Comparison of ENCODE assay signal across 8 cellular contexts in the genomic region with DNA sequence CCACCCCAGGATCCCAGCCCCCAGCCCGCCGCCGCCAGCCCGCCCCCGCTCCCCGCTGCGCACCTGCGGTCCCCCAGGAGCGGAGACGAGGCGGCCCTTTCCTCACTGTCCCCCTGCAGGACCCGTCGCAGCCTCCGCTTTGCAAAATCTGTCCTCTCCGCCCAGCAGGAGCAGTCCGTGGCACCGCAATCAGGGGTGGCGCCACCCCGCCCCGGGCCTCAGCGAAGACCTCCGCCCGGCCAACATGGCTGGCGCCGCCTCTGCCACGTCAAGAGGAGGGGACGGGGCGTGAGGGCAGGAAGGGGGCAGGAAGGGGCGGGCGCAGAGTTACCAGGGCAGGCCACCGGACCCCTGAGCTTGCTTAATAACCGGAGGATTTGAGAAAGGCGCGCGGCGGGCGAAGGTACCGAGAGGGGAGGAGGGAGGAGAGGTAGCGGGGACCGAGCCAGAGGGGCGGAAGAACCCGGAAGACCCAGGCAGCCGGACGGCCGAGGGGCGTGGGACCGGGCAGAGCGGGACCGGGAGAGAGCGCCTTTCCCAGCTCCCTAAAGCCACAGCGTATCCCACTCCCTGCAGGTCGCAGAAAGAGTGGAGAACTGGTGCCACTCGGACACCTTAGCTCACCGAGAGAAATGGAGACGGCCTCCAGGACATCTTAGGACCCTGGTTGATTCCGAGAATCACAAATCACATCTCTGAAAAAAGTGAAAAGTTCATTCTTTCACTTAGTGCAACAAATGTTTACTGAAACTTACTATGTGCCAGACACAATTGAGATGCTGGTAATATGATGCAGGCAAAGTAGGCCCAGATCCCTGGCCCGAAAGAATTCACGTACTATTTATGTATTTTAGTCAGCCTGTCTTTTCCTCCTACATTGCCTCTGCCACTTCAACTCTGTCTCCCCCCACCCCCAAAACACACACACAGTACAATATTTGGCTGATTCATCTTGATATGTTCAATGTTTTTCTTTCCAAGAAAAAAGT. TPM values are rescaled to one million over a fixed set of nuclear protein-coding genes. Genes with fewer than 3 reads are reported as not detected.
DNase-seq lines count a peak whose midpoint lies in the region; ATAC-seq and TF ChIP-seq lines count a peak whose summit lies in the region.

Gene SEC23A (minus strand): TSS at position 267 of the 989 bp plus-strand sequence. CDS start 7,117 bp downstream, outside the sequence.

- peaks cover 54% of the 10 kb centered on the region for H3K79me2 ChIP-seq in DND-41 (ENCODE audit: insufficient read depth, low read length)

- CTCF ChIA-PET in naive thymus-derived CD4-positive, alpha-beta T cell (lab: Charles Lee) = interaction anchor here (0.6 to 2.2 kb wide), 2 partner anchors 11 to 322 kb away, joined by 3 to 6 read pairs; partner anchors contain the start of gene GEMIN2

- peak; percentile 71 to 93 for TF ChIP-seq POLR2A in Peyer's patch (IDR thresholded peaks at IDR 0.05)

- H3K9ac ChIP-seq in DND-41 (ENCODE audit: low read depth, low read length) = peak within 1 kb of the TSS; percentile 91

- ATAC-seq in DND-41 (ENCODE audit: insufficient read depth, low read depth) (peak; percentile 96), GM21825 (IDR thresholded peaks at IDR 0.05; ENCODE audit: unreplicated experiment) (peak; percentile 96)
- ATAC-seq in naive thymus-derived CD4-positive, alpha-beta T cell = peak; percentile 98
- ATAC-seq in stimulated activated naive B cell treated with anti-CD40 and anti-IgM and Interleukin-4, amounts not matched to agents 10 μg/mL and 1 μg/mL and 100 μg/mL, for 72 hours (replicated peaks) = peak; percentile 97

- peak; percentile 1 for TF ChIP-seq CTCF in DND-41 (IDR thresholded peaks at IDR 0.05; ENCODE audit: borderline replicate concordance, extremely low read depth, low read length, poor library complexity, severe bottlenecking)
- no peak for TF ChIP-seq CTCF in Peyer's patch (IDR thresholded peaks at IDR 0.05)

- H2AFZ ChIP-seq in DND-41 (ENCODE audit: low read depth, low read length) = peak within 1 kb of the TSS; percentile 93

- peaks cover 24 to 52% (median 44%) of the 10 kb centered on the region in 7 donors for H3K4me1 Mint-ChIP-seq in naive thymus-derived CD4-positive, alpha-beta T cell
- H3K4me1 Mint-ChIP-seq in stimulated activated naive B cell treated with anti-CD40 and anti-IgM and Interleukin-4, amounts not matched to agents 10 μg/mL and 1 μg/mL and 100 μg/mL, for 72 hours = peaks cover 20 to 40% of the 10 kb centered on the region in 2 donors

- H3K27me3 ChIP-seq in DND-41 (ENCODE audit: insufficient read depth, low read length, poor library complexity) (no peaks in the 10 kb centered on the region), Peyer's patch (no peaks in the 10 kb centered on the region)
- H3K27me3 ChIP-seq in naive thymus-derived CD4-positive, alpha-beta T cell (ENCODE audit: control insufficient read depth in 2 of 2, insufficient read depth in 2 of 2, low read length in 2 of 2) = no peaks in the 10 kb centered on the region

- POLR2A ChIA-PET in naive thymus-derived CD4-positive, alpha-beta T cell (lab: Charles Lee) = interaction anchor here (0.6 to 4.6 kb wide), 11 partner anchors 10 to 1035 kb away, joined by 3 to 54 read pairs (median 4); partner anchors contain the start of genes FBXO33, GEMIN2, PNN and TRAPPC6B

- peak within 1 kb of the TSS; percentile 72 to 99 (median 94) for H3K4me3 Mint-ChIP-seq in naive thymus-derived CD4-positive, alpha-beta T cell
- peak within 1 kb of the TSS; percentile 90 to 99 for H3K4me3 Mint-ChIP-seq in stimulated activated naive B cell treated with anti-CD40 and anti-IgM and Interleukin-4, amounts not matched to agents 10 μg/mL and 1 μg/mL and 100 μg/mL, for 72 hours

- H3K9me3 ChIP-seq in DND-41 (ENCODE audit: insufficient read depth, low read length, severe bottlenecking) (no peaks in the 10 kb centered on the region), KOPT-K1 (ENCODE audit: insufficient read depth, low read length, poor library complexity, severe bottlenecking) (no peaks in the 10 kb centered on the region), Peyer's patch (no peaks in the 10 kb centered on the region)
- no peaks in the 10 kb centered on the region for H3K9me3 ChIP-seq in naive thymus-derived CD4-positive, alpha-beta T cell (ENCODE audit: control insufficient read depth in 2 of 3, low read length in 3 of 3)

- DNase-seq in DND-41 = peak; percentile 88
- DNase-seq in Peyer's patch = peak; percentile 93 to 97 (median 96)
- peak; percentile 78 for DNase-seq in activated T-helper 1 cell treated with Interleukin-2 at 50 U/mL for 16 hours (ENCODE audit: low read depth)
- peak; percentile 92 for DNase-seq in fibroblast of gingiva (ENCODE audit: low read depth)
- peak; percentile 63 to 85 (median 76) for DNase-seq in naive thymus-derived CD4-positive, alpha-beta T cell
- DNase-seq in stimulated activated naive B cell treated with anti-CD40 and anti-IgM and Interleukin-4, amounts not matched to agents 10 μg/mL and 1 μg/mL and 100 μg/mL, for 72 hours = peak; percentile 80

- peaks cover 0 to 9% (median 3%) of the 10 kb centered on the region in 5 donors for H3K36me3 Mint-ChIP-seq in naive thymus-derived CD4-positive, alpha-beta T cell
- H3K36me3 Mint-ChIP-seq in stimulated activated naive B cell treated with anti-CD40 and anti-IgM and Interleukin-4, amounts not matched to agents 10 μg/mL and 1 μg/mL and 100 μg/mL, for 72 hours = peaks cover 5 to 7% of the 10 kb centered on the region in 2 donors

- intact Hi-C loops in naive thymus-derived CD4-positive, alpha-beta T cell (cut with micrococcal nuclease) = loop anchor here (1.0 to 10.0 kb wide), 8 partner anchors 11 to 1038 kb away; partner anchors contain the start of genes FBXO33 (in 2 of the 2), GEMIN2 (in 2 of the 2), PNN (in 2 of the 2) and TRAPPC6B (in 2 of the 2)

- H3K4me1 ChIP-seq in DND-41 (ENCODE audit: insufficient read depth, low read length) (peaks cover 42% of the 10 kb centered on the region), Peyer's patch (peaks cover 0 to 42% (median 0%) of the 10 kb centered on the region in 4 donors)
- peaks cover 9 to 10% of the 10 kb centered on the region in 2 donors for H3K4me1 ChIP-seq in naive thymus-derived CD4-positive, alpha-beta T cell (ENCODE audit: control insufficient read depth in 2 of 2, insufficient read depth in 2 of 2, low read length in 2 of 2)

- no peaks in the 10 kb centered on the region for H3K27me3 Mint-ChIP-seq in naive thymus-derived CD4-positive, alpha-beta T cell
- no peaks in the 10 kb centered on the region for H3K27me3 Mint-ChIP-seq in stimulated activated naive B cell treated with anti-CD40 and anti-IgM and Interleukin-4, amounts not matched to agents 10 μg/mL and 1 μg/mL and 100 μg/mL, for 72 hours

- H3K4me2 ChIP-seq in DND-41 (ENCODE audit: insufficient read depth, low read length) = peak within 1 kb of the TSS; percentile 74

- no peaks in the 10 kb centered on the region; the same call in 1 of the 2 replicates for H3K36me3 ChIP-seq in DND-41 (ENCODE audit: insufficient read depth, low read length)
- H3K36me3 ChIP-seq in KOPT-K1 (ENCODE audit: insufficient read depth, low read length) = no peaks in the 10 kb centered on the region
- no peaks in the 10 kb centered on the region for H3K36me3 ChIP-seq in Peyer's patch
- H3K36me3 ChIP-seq in naive thymus-derived CD4-positive, alpha-beta T cell (ENCODE audit: control insufficient read depth in 2 of 3, insufficient read depth in 3 of 3, low read length in 3 of 3) = peaks cover 0 to 9% (median 0%) of the 10 kb centered on the region in 3 experiments

- H3K27ac Mint-ChIP-seq in naive thymus-derived CD4-positive, alpha-beta T cell = peak within 1 kb of the TSS; percentile 95 to 99 (median 97)
- H3K27ac Mint-ChIP-seq in stimulated activated naive B cell treated with anti-CD40 and anti-IgM and Interleukin-4, amounts not matched to agents 10 μg/mL and 1 μg/mL and 100 μg/mL, for 72 hours = peak within 1 kb of the TSS; percentile 99

- peak within 1 kb of the TSS; percentile 91 for H3K27ac ChIP-seq in DND-41 (ENCODE audit: low read length)
- H3K27ac ChIP-seq in KOPT-K1 (ENCODE audit: low read depth, low read length, poor library complexity, severe bottlenecking) = peak within 1 kb of the TSS; percentile 83
- peak within 1 kb of the TSS; percentile 91 to 100 (median 98) for H3K27ac ChIP-seq in Peyer's patch
- H3K27ac ChIP-seq in naive thymus-derived CD4-positive, alpha-beta T cell (ENCODE audit: low read depth, low read length) = peak within 1 kb of the TSS; percentile 98

- H3K4me3 ChIP-seq in DND-41 (ENCODE audit: low read depth in 1 of 2, low read length in 2 of 2) (peak within 1 kb of the TSS; percentile 71 to 93), Peyer's patch (peak within 1 kb of the TSS; percentile 76 to 93 (median 86))
- peak within 1 kb of the TSS; percentile 87 for H3K4me3 ChIP-seq in naive thymus-derived CD4-positive, alpha-beta T cell (ENCODE audit: low read length)

- H3K9me3 Mint-ChIP-seq in naive thymus-derived CD4-positive, alpha-beta T cell = no peaks in the 10 kb centered on the region
- no peaks in the 10 kb centered on the region for H3K9me3 Mint-ChIP-seq in stimulated activated naive B cell treated with anti-CD40 and anti-IgM and Interleukin-4, amounts not matched to agents 10 μg/mL and 1 μg/mL and 100 μg/mL, for 72 hours

- H4K20me1 ChIP-seq in DND-41 (ENCODE audit: insufficient read depth, low read length) = no peaks in the 10 kb centered on the region

RNA-seq across cellular contexts. Expression of gene SEC23A, which starts in this region (rescaled TPM):
- 100 to 1,000 TPM; 118 to 260 (median 188) TPM for total RNA-seq in Peyer's patch
- 10 to 100 TPM; 51.3 to 75.3 (median 68.9) TPM for total RNA-seq in naive thymus-derived CD4-positive, alpha-beta T cell
- polyA plus RNA-seq in naive thymus-derived CD4-positive, alpha-beta T cell = 10 to 100 TPM; 31.1 to 43.9 TPM

Comparison
In these comparisons a context has a peak if more than half of its experiments do, and no peak if none do; other contexts are left out.
1. Peak in every context shown above with its lines: DNase-seq, ATAC-seq, H3K4me3 ChIP-seq and H3K27ac ChIP-seq.